8 cellular contexts compared by ENCODE assay signal in genomic region chr3:183698318-183698731, GRCh38. TPM values are rescaled to one million over a fixed set of nuclear protein-coding genes. Genes with fewer than 3 reads are reported as not detected.
DNase-seq lines count a peak whose midpoint lies in the region; ATAC-seq lines count a peak whose summit lies in the region.

No MANE protein-coding gene starts in this region.

- H3K36me3 ChIP-seq in aorta (ENCODE audit: control insufficient read depth in 1 of 2, insufficient read depth in 2 of 2, low read length in 1 of 2) = no peaks in the 10 kb centered on the region

- CTCF ChIA-PET in activated naive CD4-positive, alpha-beta T cell treated with anti-CD3 and anti-CD28 coated beads, Interleukin-2, amount 10 ng/mL, durations not matched to agents 7 days and 5 days (lab: Charles Lee) = interaction anchor here (0.7 kb wide), 1 partner anchor 219 kb away, joined by 3 read pairs; no protein-coding TSS in a partner anchor

- no peaks in the 10 kb centered on the region for H3K9me3 ChIP-seq in aorta (ENCODE audit: control insufficient read depth, low read length)

- peak; percentile 72 for DNase-seq in activated effector memory CD4-positive, alpha-beta T cell treated with anti-CD3 and anti-CD28 coated beads, Interleukin-2, amount 50 U/mL, for 16 hours
- DNase-seq in activated effector memory CD4-positive, alpha-beta T cell treated with Interleukin-2 at 50 U/mL for 16 hours = no peak
- peak; percentile 44 for DNase-seq in NCI-H2227 treated with DMSO at 0.1 percent for 48 hours (lab: John Stamatoyannopoulos, UW)
- DNase-seq in activated naive CD4-positive, alpha-beta T cell treated with anti-CD3 and anti-CD28 coated beads, Interleukin-2, amount 10 ng/mL, durations not matched to agents 7 days and 5 days = peak; percentile 46
- DNase-seq in glomerular visceral epithelial cell (ENCODE audit: extremely low spot score) = peak; percentile 38
- peak in 31 of 56 donors; percentile 9 to 63 (median 36) for DNase-seq in nucleus accumbens (lab: John Stamatoyannopoulos, UW)
- DNase-seq in aorta = peak in 1 of 2 donors; percentile 77

- peaks cover 8% of the 10 kb centered on the region for H3K27me3 Mint-ChIP-seq in activated naive CD4-positive, alpha-beta T cell treated with anti-CD3 and anti-CD28 coated beads, Interleukin-2, amount 10 ng/mL, durations not matched to agents 7 days and 5 days

- intact Hi-C loops in aorta (cut with DNase I) = loop anchor here (2.0 to 5.0 kb wide), 2 partner anchors 61 to 62 kb away; partner anchors contain the start of gene KLHL24 (in 1 of the 2)

- H3K36me3 Mint-ChIP-seq in activated naive CD4-positive, alpha-beta T cell treated with anti-CD3 and anti-CD28 coated beads, Interleukin-2, amount 10 ng/mL, durations not matched to agents 7 days and 5 days = peaks cover 22% of the 10 kb centered on the region

- ATAC-seq in HG02642 (IDR thresholded peaks at IDR 0.05; ENCODE audit: poor library complexity, unreplicated experiment) (peak; percentile 26), aorta (ENCODE audit: low FRiP score) (peak; percentile 62)

- peaks cover 43% of the 10 kb centered on the region for H3K4me1 Mint-ChIP-seq in activated naive CD4-positive, alpha-beta T cell treated with anti-CD3 and anti-CD28 coated beads, Interleukin-2, amount 10 ng/mL, durations not matched to agents 7 days and 5 days

- H3K27me3 ChIP-seq in aorta (ENCODE audit: control insufficient read depth in 1 of 2, insufficient read depth in 2 of 2, low read length in 1 of 2) = no peaks in the 10 kb centered on the region

- peaks cover 3 to 5% of the 10 kb centered on the region in 2 donors for H3K4me1 ChIP-seq in aorta (ENCODE audit: control insufficient read depth in 1 of 2, insufficient read depth in 2 of 2, low read length in 2 of 2)

- peak overlapping the region; percentile 76 for H3K4me3 Mint-ChIP-seq in activated naive CD4-positive, alpha-beta T cell treated with anti-CD3 and anti-CD28 coated beads, Interleukin-2, amount 10 ng/mL, durations not matched to agents 7 days and 5 days

- peak overlapping the region in 1 of 2 donors; percentile 88 for H3K27ac ChIP-seq in aorta (ENCODE audit: low read depth in 1 of 2, low read length in 2 of 2)

- no peaks in the 10 kb centered on the region for H3K9me3 Mint-ChIP-seq in activated naive CD4-positive, alpha-beta T cell treated with anti-CD3 and anti-CD28 coated beads, Interleukin-2, amount 10 ng/mL, durations not matched to agents 7 days and 5 days

- peak overlapping the region; percentile 68 to 93 for H3K4me3 ChIP-seq in aorta (ENCODE audit: low read length in 2 of 2)

- H3K27ac Mint-ChIP-seq in activated naive CD4-positive, alpha-beta T cell treated with anti-CD3 and anti-CD28 coated beads, Interleukin-2, amount 10 ng/mL, durations not matched to agents 7 days and 5 days = peak overlapping the region; percentile 94

- WGBS in aorta, 2 donors = 0 to 1% methylated on average over 12 of the region's 12 CpGs

RNA-seq across cellular contexts. Expression of gene YEATS2, which starts 0.7 kb away (rescaled TPM):
- total RNA-seq in aorta = 10 to 100 TPM; 25.8 to 48.1 TPM
- polyA plus RNA-seq in aorta = 1 to 10 TPM; 4.5 to 9.8 TPM
